21 cellular contexts compared by ENCODE assay signal in the genomic region with DNA sequence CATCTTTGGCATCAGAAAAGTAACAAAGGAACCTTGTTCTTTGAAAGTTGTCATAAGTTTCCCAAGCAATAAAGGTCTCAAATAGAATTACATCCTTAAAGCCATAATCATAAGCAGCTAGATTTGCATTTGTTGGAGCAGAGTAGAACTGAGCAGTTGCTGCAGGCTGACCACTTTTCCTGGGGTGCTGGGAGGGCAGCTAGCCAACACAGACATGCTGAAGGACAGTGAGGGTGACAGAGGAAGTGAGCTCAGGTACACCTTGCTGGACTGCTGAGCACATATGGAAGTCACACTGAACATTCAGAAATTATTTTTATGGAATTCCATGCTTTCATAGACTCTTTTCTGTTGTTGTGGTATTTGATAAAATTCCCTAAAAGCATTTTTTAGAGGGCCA.
DNase-seq lines count a peak whose midpoint lies in the region; TF ChIP-seq lines count a peak whose summit lies in the region.
"Had no signal": no experiment of that assay in that cellular context is flagged by ENCODE, and none has a peak within 500 bp of the region (broad histone marks: within the 10 kb centered on the region; RNA-seq: fewer than 3 reads in every experiment).

No MANE protein-coding gene starts in this region.

- no peaks in the 10 kb centered on the region for H3K27me3 ChIP-seq in vagina
- H3K27me3 ChIP-seq: SJSA1 had no signal

- TF ChIP-seq POLR2A in vagina (IDR thresholded peaks at IDR 0.05): no peak

- H3K4me3 ChIP-seq in SK-N-MC: no peak overlapping the region
- H3K4me3 ChIP-seq in vagina: no peak overlapping the region
- H3K4me3 ChIP-seq: HAP-1, K562, SJSA1 had no signal

- in situ Hi-C loops in G401 (cut with HindIII; ENCODE audit: low sequenced_read_pairs): no loop called here
- in situ Hi-C loops in GM13977 (cut with MboI; ENCODE audit: low pct_unique_long_range_greater_than_20kb, low sequenced_read_pairs, unreplicated experiment): no loop called here

- H3K9me3 ChIP-seq in SK-N-MC (ENCODE audit: low read depth, low read length): no peaks in the 10 kb centered on the region
- no peaks in the 10 kb centered on the region for H3K9me3 ChIP-seq in vagina
- H3K9me3 ChIP-seq: HAP-1, SJSA1 had no signal

- DNase-seq in G401 (ENCODE audit: low spot score): peak; percentile 87
- DNase-seq in SK-N-MC (ENCODE audit: low read depth, low spot score): no peak
- peak; percentile 24 for DNase-seq in foreskin melanocyte
- DNase-seq in GM13977 (ENCODE audit: low spot score): no peak
- DNase-seq in NCI-H82 (lab: John Stamatoyannopoulos, UW): no peak
- DNase-seq in superior temporal gyrus (ENCODE audit: extremely low spot score): no peak
- DNase-seq in vagina (ENCODE audit: extremely low spot score in 2 of 2): no peak
- DNase-seq: CD8-positive, alpha-beta memory T cell; GOT3; HFFc6; Kasumi-1; NCI-H1105; NCI-H2029; NCI-H446; NCI-H526; Right ventricle myocardium superior; RPMI8226 had no signal

- H3K36me3 ChIP-seq in SK-N-MC (ENCODE audit: insufficient read depth, low read length): peaks cover 40% of the 10 kb centered on the region
- H3K36me3 ChIP-seq in vagina: no peaks in the 10 kb centered on the region
- H3K36me3 ChIP-seq: HAP-1 had no signal

- H3K9ac ChIP-seq in SK-N-MC (ENCODE audit: insufficient read length): no peak overlapping the region

- H3K27ac ChIP-seq in SK-N-MC (0 out of 2 replicates have a peak overlapping the region, but pooled peaks have one; percentile 5), vagina (no peak overlapping the region)
- H3K27ac ChIP-seq: C4-2B, SJSA1 had no signal

- peaks cover 11% of the 10 kb centered on the region for H3K4me1 ChIP-seq in vagina

- intact Hi-C loops in vagina (cut with DNase I): no loop called here

- no peak for TF ChIP-seq CTCF in GM13977 (IDR thresholded peaks at IDR 0.05; ENCODE audit: extremely low read depth, insufficient read depth, missing control alignments)
- no peak for TF ChIP-seq CTCF in vagina (IDR thresholded peaks at IDR 0.05)

Comparison
In these comparisons a context has a peak if more than half of its experiments do, and no peak if none do; other contexts are left out.
1. DNase-seq: peak in G401 (single experiment) and foreskin melanocyte (single experiment); none in SK-N-MC (single experiment), GM13977 (single experiment), NCI-H82 (single experiment), superior temporal gyrus (single experiment) and vagina (0 of 2).